ENCODE assay signal across 10 cellular contexts in the genomic region with DNA sequence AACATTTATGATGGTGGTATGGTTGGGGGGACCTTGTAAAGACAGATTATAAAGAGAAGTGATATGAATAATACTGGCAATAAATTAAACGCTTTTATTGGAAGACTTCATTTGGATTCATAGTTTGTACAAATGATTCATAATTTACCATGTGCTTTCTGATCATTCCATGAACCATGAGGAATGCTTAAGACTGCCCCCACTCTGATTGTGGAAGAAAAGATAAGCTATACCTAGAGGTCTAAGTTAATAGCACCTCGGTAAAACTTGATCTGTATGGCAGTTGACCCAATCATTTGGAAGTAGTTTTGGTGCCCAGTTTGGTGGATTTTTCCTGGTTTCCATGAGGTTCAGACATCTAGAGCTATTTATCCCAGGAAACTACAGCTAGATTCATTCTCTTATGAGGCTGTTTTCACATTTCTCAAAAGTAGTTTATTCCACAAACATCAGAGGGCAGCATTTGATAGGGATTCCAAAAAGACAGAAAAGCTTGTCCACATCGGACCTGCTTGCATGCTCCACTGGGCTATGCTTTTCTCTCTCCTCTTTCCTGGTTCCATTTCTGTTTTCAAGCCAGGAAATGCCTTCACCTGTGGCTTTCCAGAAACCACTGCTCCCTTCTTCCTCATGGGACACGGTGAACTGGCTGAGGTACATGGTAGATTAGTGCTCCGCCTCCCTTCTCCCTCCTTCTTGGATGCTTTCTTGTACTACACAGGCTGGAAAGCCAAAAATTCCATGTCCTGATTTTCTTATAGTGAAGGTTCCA. TPM values are rescaled to one million over a fixed set of nuclear protein-coding genes. Genes with fewer than 3 reads are reported as not detected.
DNase-seq lines count a peak whose midpoint lies in the region; ATAC-seq and TF ChIP-seq lines count a peak whose summit lies in the region.
"Had no signal": no experiment of that assay in that cellular context is flagged by ENCODE, and none has a peak within 500 bp of the region (broad histone marks: within the 10 kb centered on the region; RNA-seq: fewer than 3 reads in every experiment).

No MANE protein-coding gene starts in this region.

- intact Hi-C loops in heart left ventricle (cut with DNase I): loop anchor here in 2 of 10 donors (10.0 kb wide), 2 partner anchors 170 to 370 kb away; no protein-coding TSS in a partner anchor

- ATAC-seq in SK-N-SH treated with all-trans-retinoic acid at 6 μM for 48 hours (peak; percentile 97), heart left ventricle (peak; percentile 61 to 77 (median 70)), thoracic aorta (ENCODE audit: insufficient number of reproducible peaks, low FRiP score, low read depth) (no peak)
- no peak for ATAC-seq in activated T-cell treated with anti-CD3 and anti-CD28 coated beads, Interleukin-2, amount 50 U/mL, for 72 hours (replicated peaks in 1 of 2)

- peak overlapping the region in 5 of 12 donors; percentile 6 to 56 (median 38) for H3K27ac ChIP-seq in heart left ventricle
- H3K27ac ChIP-seq in thoracic aorta: no peak overlapping the region

- H3K27me3 ChIP-seq in heart left ventricle (peaks cover 0 to 3% (median 0%) of the 10 kb centered on the region in 9 donors), thoracic aorta (replicated peaks; ENCODE audit: insufficient read depth) (no peaks in the 10 kb centered on the region)

- H3K9me3 Mint-ChIP-seq in glutamatergic neuron (ENCODE audit: unreplicated experiment): no peaks in the 10 kb centered on the region
- peaks cover 0 to 6% of the 10 kb centered on the region in 2 donors for H3K9me3 Mint-ChIP-seq in activated T-cell treated with anti-CD3 and anti-CD28 coated beads, Interleukin-2, amount 50 U/mL, for 72 hours
- H3K9me3 Mint-ChIP-seq: activated CD4-positive, alpha-beta T cell treated with anti-CD3 and anti-CD28 coated beads, Interleukin-2, amount 10 ng/mL, durations not matched to agents 7 days and 5 days had no signal

- peak in 9 of 12 donors; percentile 14 to 49 (median 38) for TF ChIP-seq CTCF in heart left ventricle (IDR thresholded peaks at IDR 0.05)
- peak; percentile 40 for TF ChIP-seq CTCF in thoracic aorta (IDR thresholded peaks at IDR 0.05)
- no peak for TF ChIP-seq CTCF in glutamatergic neuron (IDR thresholded peaks at IDR 0.05; ENCODE audit: partially characterized antibody, unreplicated experiment)

- peaks cover 0 to 7% (median 0%) of the 10 kb centered on the region in 12 donors for H3K4me1 ChIP-seq in heart left ventricle
- no peaks in the 10 kb centered on the region for H3K4me1 ChIP-seq in thoracic aorta (ENCODE audit: control insufficient read depth in 1 of 2, low read depth in 2 of 2)

- WGBS in heart left ventricle, 4 donors: 40 to 48% (median 47%) methylated on average over 5 of the region's 5 CpGs

- no peaks in the 10 kb centered on the region for H3K36me3 ChIP-seq in heart left ventricle
- no peaks in the 10 kb centered on the region for H3K36me3 ChIP-seq in thoracic aorta

- no peak overlapping the region for H3K4me3 ChIP-seq in heart left ventricle
- H3K4me3 ChIP-seq in thoracic aorta: peak overlapping the region; percentile 46

- no peak for TF ChIP-seq POLR2A in heart left ventricle (IDR thresholded peaks at IDR 0.05)

- no peaks in the 10 kb centered on the region for H3K4me1 Mint-ChIP-seq in glutamatergic neuron (ENCODE audit: low read depth, unreplicated experiment)
- no peaks in the 10 kb centered on the region for H3K4me1 Mint-ChIP-seq in activated T-cell treated with anti-CD3 and anti-CD28 coated beads, Interleukin-2, amount 50 U/mL, for 72 hours (ENCODE audit: low read depth)
- H3K4me1 Mint-ChIP-seq: activated CD4-positive, alpha-beta T cell treated with anti-CD3 and anti-CD28 coated beads, Interleukin-2, amount 10 ng/mL, durations not matched to agents 7 days and 5 days; B cell had no signal

- no peak overlapping the region for H3K4me3 Mint-ChIP-seq in glutamatergic neuron (ENCODE audit: unreplicated experiment)
- no peak overlapping the region for H3K4me3 Mint-ChIP-seq in activated T-cell treated with anti-CD3 and anti-CD28 coated beads, Interleukin-2, amount 50 U/mL, for 72 hours
- H3K4me3 Mint-ChIP-seq: activated CD4-positive, alpha-beta T cell treated with anti-CD3 and anti-CD28 coated beads, Interleukin-2, amount 10 ng/mL, durations not matched to agents 7 days and 5 days; B cell had no signal

- DNase-seq in NCI-H2081 (lab: John Stamatoyannopoulos, UW) (peak; percentile 27 to 32), NCI-H2081 treated with DMSO at 0.1 percent for 48 hours (lab: John Stamatoyannopoulos, UW) (no peak), heart left ventricle (no peak), thoracic aorta (ENCODE audit: low spot score) (no peak), glutamatergic neuron (no peak), DMS79 treated with DMSO at 0.1 percent for 48 hours (lab: John Stamatoyannopoulos, UW) (no peak)
- DNase-seq in activated T-cell treated with anti-CD3 and anti-CD28 coated beads, Interleukin-2, amount 50 U/mL, for 72 hours: no peak
- DNase-seq: activated CD4-positive, alpha-beta T cell treated with anti-CD3 and anti-CD28 coated beads, Interleukin-2, amount 10 ng/mL, durations not matched to agents 7 days and 5 days had no signal

- H3K36me3 Mint-ChIP-seq in glutamatergic neuron (ENCODE audit: unreplicated experiment): no peaks in the 10 kb centered on the region
- H3K36me3 Mint-ChIP-seq in activated T-cell treated with anti-CD3 and anti-CD28 coated beads, Interleukin-2, amount 50 U/mL, for 72 hours (ENCODE audit: insufficient read depth in 2 of 2): peaks cover 0 to 2% of the 10 kb centered on the region in 2 donors

- no peak overlapping the region for H3K27ac Mint-ChIP-seq in glutamatergic neuron (ENCODE audit: unreplicated experiment)
- no peak overlapping the region for H3K27ac Mint-ChIP-seq in activated T-cell treated with anti-CD3 and anti-CD28 coated beads, Interleukin-2, amount 50 U/mL, for 72 hours
- H3K27ac Mint-ChIP-seq: activated CD4-positive, alpha-beta T cell treated with anti-CD3 and anti-CD28 coated beads, Interleukin-2, amount 10 ng/mL, durations not matched to agents 7 days and 5 days; B cell had no signal

- no peaks in the 10 kb centered on the region for H3K27me3 Mint-ChIP-seq in glutamatergic neuron (ENCODE audit: unreplicated experiment)
- H3K27me3 Mint-ChIP-seq in activated T-cell treated with anti-CD3 and anti-CD28 coated beads, Interleukin-2, amount 50 U/mL, for 72 hours (ENCODE audit: low read depth): peaks cover 12% of the 10 kb centered on the region

- H3K9me3 ChIP-seq in heart left ventricle (peaks cover 0 to 14% (median 0%) of the 10 kb centered on the region in 12 donors), thoracic aorta (no peaks in the 10 kb centered on the region)

TF ChIP-seq in SK-N-SH treated with all-trans-retinoic acid at 6 μM for 48 hours, 23 proteins besides CTCF, POLR2A, EP300 and RAD21 (continues in another document):
- no peak for TF ChIP-seq ZFP3 (CRISPR knock-in tag; IDR thresholded peaks at IDR 0.05)
- no peak for TF ChIP-seq TCF4 (CRISPR knock-in tag; IDR thresholded peaks at IDR 0.05; ENCODE audit: borderline replicate concordance)
- TF ChIP-seq GLIS3 (CRISPR knock-in tag; IDR thresholded peaks at IDR 0.05): no peak
- TF ChIP-seq, protein P1, sequence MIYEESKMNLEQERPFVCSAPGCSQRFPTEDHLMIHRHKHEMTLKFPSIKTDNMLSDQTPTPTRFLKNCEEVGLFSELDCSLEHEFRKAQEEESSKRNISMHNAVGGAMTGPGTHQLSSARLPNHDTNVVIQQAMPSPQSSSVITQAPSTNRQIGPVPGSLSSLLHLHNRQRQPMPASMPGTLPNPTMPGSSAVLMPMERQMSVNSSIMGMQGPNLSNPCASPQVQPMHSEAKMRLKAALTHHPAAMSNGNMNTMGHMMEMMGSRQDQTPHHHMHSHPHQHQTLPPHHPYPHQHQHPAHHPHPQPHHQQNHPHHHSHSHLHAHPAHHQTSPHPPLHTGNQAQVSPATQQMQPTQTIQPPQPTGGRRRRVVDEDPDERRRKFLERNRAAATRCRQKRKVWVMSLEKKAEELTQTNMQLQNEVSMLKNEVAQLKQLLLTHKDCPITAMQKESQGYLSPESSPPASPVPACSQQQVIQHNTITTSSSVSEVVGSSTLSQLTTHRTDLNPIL (CRISPR knock-in tag; IDR thresholded peaks at IDR 0.05; ENCODE audit: low read depth): no peak
- TF ChIP-seq, protein P2, sequence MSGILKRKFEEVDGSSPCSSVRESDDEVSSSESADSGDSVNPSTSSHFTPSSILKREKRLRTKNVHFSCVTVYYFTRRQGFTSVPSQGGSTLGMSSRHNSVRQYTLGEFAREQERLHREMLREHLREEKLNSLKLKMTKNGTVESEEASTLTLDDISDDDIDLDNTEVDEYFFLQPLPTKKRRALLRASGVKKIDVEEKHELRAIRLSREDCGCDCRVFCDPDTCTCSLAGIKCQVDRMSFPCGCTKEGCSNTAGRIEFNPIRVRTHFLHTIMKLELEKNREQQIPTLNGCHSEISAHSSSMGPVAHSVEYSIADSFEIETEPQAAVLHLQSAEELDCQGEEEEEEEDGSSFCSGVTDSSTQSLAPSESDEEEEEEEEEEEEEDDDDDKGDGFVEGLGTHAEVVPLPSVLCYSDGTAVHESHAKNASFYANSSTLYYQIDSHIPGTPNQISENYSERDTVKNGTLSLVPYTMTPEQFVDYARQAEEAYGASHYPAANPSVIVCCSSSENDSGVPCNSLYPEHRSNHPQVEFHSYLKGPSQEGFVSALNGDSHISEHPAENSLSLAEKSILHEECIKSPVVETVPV (CRISPR knock-in tag; IDR thresholded peaks at IDR 0.05): no peak
- TF ChIP-seq OSR1 (CRISPR knock-in tag; IDR thresholded peaks at IDR 0.05): no peak
- TF ChIP-seq ZNF70 (CRISPR knock-in tag; IDR thresholded peaks at IDR 0.05): no peak
- TF ChIP-seq, protein P3, sequence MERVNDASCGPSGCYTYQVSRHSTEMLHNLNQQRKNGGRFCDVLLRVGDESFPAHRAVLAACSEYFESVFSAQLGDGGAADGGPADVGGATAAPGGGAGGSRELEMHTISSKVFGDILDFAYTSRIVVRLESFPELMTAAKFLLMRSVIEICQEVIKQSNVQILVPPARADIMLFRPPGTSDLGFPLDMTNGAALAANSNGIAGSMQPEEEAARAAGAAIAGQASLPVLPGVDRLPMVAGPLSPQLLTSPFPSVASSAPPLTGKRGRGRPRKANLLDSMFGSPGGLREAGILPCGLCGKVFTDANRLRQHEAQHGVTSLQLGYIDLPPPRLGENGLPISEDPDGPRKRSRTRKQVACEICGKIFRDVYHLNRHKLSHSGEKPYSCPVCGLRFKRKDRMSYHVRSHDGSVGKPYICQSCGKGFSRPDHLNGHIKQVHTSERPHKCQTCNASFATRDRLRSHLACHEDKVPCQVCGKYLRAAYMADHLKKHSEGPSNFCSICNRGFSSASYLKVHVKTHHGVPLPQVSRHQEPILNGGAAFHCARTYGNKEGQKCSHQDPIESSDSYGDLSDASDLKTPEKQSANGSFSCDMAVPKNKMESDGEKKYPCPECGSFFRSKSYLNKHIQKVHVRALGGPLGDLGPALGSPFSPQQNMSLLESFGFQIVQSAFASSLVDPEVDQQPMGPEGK (CRISPR knock-in tag; IDR thresholded peaks at IDR 0.05; ENCODE audit: borderline replicate concordance): no peak
- no peak for TF ChIP-seq ZNF565 (CRISPR knock-in tag; conservative IDR thresholded peaks at IDR 0.05; ENCODE audit: low read depth)

RNA-seq across cellular contexts. Expression of gene TFAM, which starts 29.2 kb away (rescaled TPM):
- total RNA-seq in heart left ventricle: 10 to 100 TPM; 13.0 to 33.8 (median 21.2) TPM
- polyA plus RNA-seq in heart left ventricle: 10 to 100 TPM in 1 of 2 donors, 1 to 10 TPM in 1; 4.6 to 18.8 TPM
- total RNA-seq in thoracic aorta: 10 to 100 TPM in 1 of 2 donors, 1 to 10 TPM in 1; 9.2 to 26.2 TPM
- 31.8 TPM for total RNA-seq in glutamatergic neuron (ENCODE audit: unreplicated experiment)
- 10 to 100 TPM; 72.4 to 89.8 TPM for total RNA-seq in activated T-cell treated with anti-CD3 and anti-CD28 coated beads, Interleukin-2, amount 50 U/mL, for 72 hours

Comparison
In these comparisons a context has a peak if more than half of its experiments do, and no peak if none do; other contexts are left out.
1. DNase-seq: peak in NCI-H2081 (2 of 2); none in NCI-H2081 treated with DMSO at 0.1 percent for 48 hours (single experiment), heart left ventricle (0 of 5), thoracic aorta (single experiment), glutamatergic neuron (single experiment), DMS79 treated with DMSO at 0.1 percent for 48 hours (single experiment) and activated T-cell treated with anti-CD3 and anti-CD28 coated beads, Interleukin-2, amount 50 U/mL, for 72 hours (0 of 2).
2. ATAC-seq: peak in SK-N-SH treated with all-trans-retinoic acid at 6 μM for 48 hours (single experiment) and heart left ventricle (4 of 4); none in thoracic aorta (single experiment) and activated T-cell treated with anti-CD3 and anti-CD28 coated beads, Interleukin-2, amount 50 U/mL, for 72 hours (0 of 2).